ENCODE assay signal across 11 cellular contexts in genomic region chr15:57462391-57462790, GRCh38.
DNase-seq lines count a peak whose midpoint lies in the region; ATAC-seq and TF ChIP-seq lines count a peak whose summit lies in the region.
"Had no signal": no experiment of that assay in that cellular context is flagged by ENCODE, and none has a peak within 500 bp of the region (broad histone marks: within the 10 kb centered on the region; RNA-seq: fewer than 3 reads in every experiment).

No MANE protein-coding gene starts in this region.

- H2AFZ ChIP-seq in osteoblast (ENCODE audit: low read length): peak overlapping the region; percentile 15

- no peaks in the 10 kb centered on the region for H3K36me3 ChIP-seq in osteoblast (ENCODE audit: insufficient read depth, low read length)

- H4K20me1 ChIP-seq in osteoblast (ENCODE audit: insufficient read depth, low read length): no peaks in the 10 kb centered on the region

- no peaks in the 10 kb centered on the region for H3K9me3 ChIP-seq in osteoblast (ENCODE audit: low read depth, low read length)
- H3K9me3 ChIP-seq: mucosa of descending colon had no signal

- H3K4me2 ChIP-seq in osteoblast (ENCODE audit: insufficient read depth, low read length): peak overlapping the region; percentile 30

- peaks cover 8% of the 10 kb centered on the region for H3K4me1 ChIP-seq in osteoblast (ENCODE audit: insufficient read depth, low read length)

- TF ChIP-seq CTCF in dorsolateral prefrontal cortex (IDR thresholded peaks at IDR 0.05 in 54 of 56, conservative IDR thresholded peaks at IDR 0.05 in 2 of 56; ENCODE audit: low read depth in 1 of 56, partially characterized antibody in 56 of 56): peak in 52 of 56 donors; percentile 10 to 63 (median 39)
- TF ChIP-seq CTCF in osteoblast (IDR thresholded peaks at IDR 0.05; ENCODE audit: extremely low read depth, low read depth, low read length): peak; percentile 43

- H3K27me3 ChIP-seq in dorsolateral prefrontal cortex (no peaks in the 10 kb centered on the region), osteoblast (ENCODE audit: insufficient read depth, low read length) (peaks cover 15% of the 10 kb centered on the region)

- no peak for ATAC-seq in HG02973 (IDR thresholded peaks at IDR 0.05; ENCODE audit: unreplicated experiment)
- no peak for ATAC-seq in GM21737 (IDR thresholded peaks at IDR 0.05; ENCODE audit: unreplicated experiment)
- ATAC-seq: mucosa of descending colon had no signal

- intact Hi-C loops in dorsolateral prefrontal cortex (cut with DNase I): loop anchor here in 1 of 2 donors (10.0 kb wide), 1 partner anchor 62 kb away; no protein-coding TSS in a partner anchor

- H3K27ac ChIP-seq in dorsolateral prefrontal cortex: peak overlapping the region in 38 of 59 donors; percentile 9 to 86 (median 66)
- no peak overlapping the region for H3K27ac ChIP-seq in osteoblast (ENCODE audit: low read depth, low read length)
- no peak overlapping the region for H3K27ac ChIP-seq in substantia nigra (ENCODE audit: low read depth, low read length, poor library complexity, severe bottlenecking)

- H3K79me2 ChIP-seq in osteoblast (ENCODE audit: insufficient read depth, low read length): no peaks in the 10 kb centered on the region

- DNase-seq in EL: peak; percentile 17
- peak; percentile 31 to 67 for DNase-seq in NCI-H446 (lab: John Stamatoyannopoulos, UW)
- DNase-seq in dorsolateral prefrontal cortex: no peak
- peak; percentile 48 for DNase-seq in osteoblast (ENCODE audit: insufficient read length, low spot score, missing footprints)
- DNase-seq in activated naive CD4-positive, alpha-beta T cell treated with anti-CD3 and anti-CD28 coated beads, Interleukin-2, amount 50 U/mL, for 16 hours: no peak
- DNase-seq in substantia nigra (lab: John Stamatoyannopoulos, UW): no peak
- DNase-seq: activated T-cell treated with anti-CD3 and anti-CD28 coated beads for 4 hours, mucosa of descending colon, MV-4-11 had no signal

- H3K4me3 ChIP-seq in dorsolateral prefrontal cortex (no peak overlapping the region), osteoblast (ENCODE audit: insufficient read depth, low read length) (no peak overlapping the region)
- H3K4me3 ChIP-seq: mucosa of descending colon had no signal

Comparison
In these comparisons a context has a peak if more than half of its experiments do, and no peak if none do; other contexts are left out.
1. DNase-seq: peak in EL (single experiment), NCI-H446 (2 of 2) and osteoblast (single experiment); none in dorsolateral prefrontal cortex (0 of 10), activated naive CD4-positive, alpha-beta T cell treated with anti-CD3 and anti-CD28 coated beads, Interleukin-2, amount 50 U/mL, for 16 hours (single experiment) and substantia nigra (0 of 49).
2. H3K27ac ChIP-seq: peak in dorsolateral prefrontal cortex (38 of 59); none in osteoblast (single experiment) and substantia nigra (single experiment).